In genomic region chr21:42303443-42303842, GRCh38 we compare ENCODE assay signal across 10 cellular contexts. TPM values are rescaled to one million over a fixed set of nuclear protein-coding genes. Genes with fewer than 3 reads are reported as not detected.
"Had no signal": no experiment of that assay in that cellular context is flagged by ENCODE, and none has a peak within 500 bp of the region (broad histone marks: within the 10 kb centered on the region; RNA-seq: fewer than 3 reads in every experiment).

No MANE protein-coding gene starts in this region.

- DNase-seq: H9, HCEC 1CT, HFFc6, KBM-7 had no signal

- H3K4me2 ChIP-seq: GM23338 had no signal

- H2AFZ ChIP-seq: GM23338 had no signal

- H3K27ac ChIP-seq: HL-60 had no signal

- H3K4me3 ChIP-seq: GM23338 had no signal

RNA-seq across cellular contexts. Expression of gene TFF3, which starts 11.8 kb away (rescaled TPM):
- total RNA-seq: HFFc6, HT1080 had no signal
- polyA plus RNA-seq: IgD-negative memory B cell had no signal

RNA-seq across cellular contexts. Expression of gene TFF2, which starts 47.4 kb away (rescaled TPM):
- total RNA-seq: GM23338, H1, H9, HepG2, HFFc6, HT1080 had no signal
- polyA plus RNA-seq: GM23338, H1, IgD-negative memory B cell had no signal
